ENCODE assay signal across 1 cellular context in genomic region chr15:50137893-50138292, GRCh38.
TF ChIP-seq lines count a peak whose summit lies in the region.

No MANE protein-coding gene starts in this region.

TF ChIP-seq in SK-N-SH treated with all-trans-retinoic acid at 6 μM for 48 hours, 23 proteins besides CTCF, POLR2A, EP300 and RAD21:
- no peak for TF ChIP-seq ZFP3 (CRISPR knock-in tag; IDR thresholded peaks at IDR 0.05)
- TF ChIP-seq ZNF565 (CRISPR knock-in tag; conservative IDR thresholded peaks at IDR 0.05; ENCODE audit: low read depth): no peak
- no peak for TF ChIP-seq ZFP30 (CRISPR knock-in tag; IDR thresholded peaks at IDR 0.05)
- TF ChIP-seq POU6F1 (CRISPR knock-in tag; IDR thresholded peaks at IDR 0.05; ENCODE audit: borderline replicate concordance, low read depth): no peak
- no peak for TF ChIP-seq CSRNP3 (CRISPR knock-in tag; IDR thresholded peaks at IDR 0.05)
- TF ChIP-seq GLIS3 (CRISPR knock-in tag; IDR thresholded peaks at IDR 0.05): no peak
- TF ChIP-seq ESRRG (CRISPR knock-in tag; IDR thresholded peaks at IDR 0.05): no peak
